ENCODE assay signal across 13 cellular contexts in genomic region chr3:13217736-13218540, GRCh38.
DNase-seq lines count a peak whose midpoint lies in the region; ATAC-seq and TF ChIP-seq lines count a peak whose summit lies in the region.
"Had no signal": no experiment of that assay in that cellular context is flagged by ENCODE, and none has a peak within 500 bp of the region (broad histone marks: within the 10 kb centered on the region; RNA-seq: fewer than 3 reads in every experiment).

No MANE protein-coding gene starts in this region.

- H3K27me3 Mint-ChIP-seq in WTC11 (ENCODE audit: low read depth), result no peaks in the 10 kb centered on the region

- peaks cover 13% of the 10 kb centered on the region; the same call in 1 of the 2 replicates for H3K4me1 Mint-ChIP-seq in WTC11

- TF ChIP-seq CTCF in WTC11 (IDR thresholded peaks at IDR 0.05), result no peak

- ATAC-seq in WTC11 (no peak), GM18867 (IDR thresholded peaks at IDR 0.05; ENCODE audit: unreplicated experiment) (no peak), GM19467 (IDR thresholded peaks at IDR 0.05; ENCODE audit: unreplicated experiment) (no peak)

- H3K36me3 Mint-ChIP-seq in WTC11, result no peaks in the 10 kb centered on the region

- CTCF ChIA-PET in WTC11 (lab: Charles Lee), result interaction anchor here (1.0 to 1.4 kb wide), 2 partner anchors 12 to 72 kb away, joined by 3 to 5 read pairs; no protein-coding TSS in a partner anchor

- DNase-seq in DMS53 treated with DMSO at 0.1 percent for 48 hours (lab: John Stamatoyannopoulos, UW; ENCODE audit: unreplicated experiment) (peak; percentile 30), HS-5 (ENCODE audit: low read depth) (peak; percentile 67), WTC11 (ENCODE audit: low spot score) (no peak), kidney tubule cell (ENCODE audit: low spot score) (peak; percentile 98), mucosa of gallbladder (ENCODE audit: low spot score) (no peak), iPS-NIHi7 (ENCODE audit: extremely low spot score) (no peak)
- DNase-seq: Caco-2; effector CD4-positive, alpha-beta T cell; NCI-H1417 treated with DMSO at 0.1 percent for 48 hours; stimulated activated CD4-positive, alpha-beta T cell treated with anti-CD3 and anti-CD28 coated beads, Interleukin-4, amount 100 ng/mL, for 1 hour; stomach had no signal

- no peak overlapping the region for H3K4me3 Mint-ChIP-seq in WTC11

- H3K27ac Mint-ChIP-seq in WTC11, result peak overlapping the region; percentile 15

- POLR2A ChIA-PET in WTC11 (lab: Charles Lee), result no interaction called here

- no peaks in the 10 kb centered on the region for H3K9me3 Mint-ChIP-seq in WTC11

TF ChIP-seq in WTC11, 78 proteins besides CTCF, POLR2A, EP300 and RAD21:
- TF ChIP-seq ZNF138 (CRISPR knock-in tag; conservative IDR thresholded peaks at IDR 0.05) (no peak), KAT7 (CRISPR knock-in tag; IDR thresholded peaks at IDR 0.05; ENCODE audit: borderline replicate concordance) (no peak), MYBL2 (CRISPR knock-in tag; IDR thresholded peaks at IDR 0.05) (no peak), OVOL2 (CRISPR knock-in tag; IDR thresholded peaks at IDR 0.05; ENCODE audit: borderline replicate concordance) (no peak), MLX (CRISPR knock-in tag; IDR thresholded peaks at IDR 0.05) (no peak), NFE2L1 (CRISPR knock-in tag; IDR thresholded peaks at IDR 0.05) (no peak), CBFB (CRISPR knock-in tag; IDR thresholded peaks at IDR 0.05; ENCODE audit: low read depth) (no peak), E2F4 (CRISPR knock-in tag; IDR thresholded peaks at IDR 0.05; ENCODE audit: borderline replicate concordance, low read depth) (no peak), ERG (CRISPR knock-in tag; IDR thresholded peaks at IDR 0.05) (no peak), TP53 (CRISPR knock-in tag; IDR thresholded peaks at IDR 0.05) (no peak), GRHL2 (CRISPR knock-in tag; IDR thresholded peaks at IDR 0.05; ENCODE audit: insufficient replicate concordance, severe bottlenecking) (no peak), ZBTB43 (CRISPR knock-in tag; IDR thresholded peaks at IDR 0.05) (no peak), GABPB1 (CRISPR knock-in tag; IDR thresholded peaks at IDR 0.05) (no peak), ZNF532 (CRISPR knock-in tag; IDR thresholded peaks at IDR 0.05; ENCODE audit: borderline replicate concordance) (no peak), TEAD4 (CRISPR knock-in tag; IDR thresholded peaks at IDR 0.05) (no peak), ATF3 (CRISPR knock-in tag; conservative IDR thresholded peaks at IDR 0.05) (no peak), PREB (CRISPR knock-in tag; IDR thresholded peaks at IDR 0.05; ENCODE audit: borderline replicate concordance) (no peak)

Comparison
In these comparisons a context has a peak if more than half of its experiments do, and no peak if none do; other contexts are left out.
1. DNase-seq: peak in DMS53 treated with DMSO at 0.1 percent for 48 hours (single experiment), HS-5 (single experiment) and kidney tubule cell (single experiment); none in WTC11 (single experiment), mucosa of gallbladder (single experiment) and iPS-NIHi7 (single experiment).